Comparison of ENCODE assay signal across 1 cellular context in the genomic region with DNA sequence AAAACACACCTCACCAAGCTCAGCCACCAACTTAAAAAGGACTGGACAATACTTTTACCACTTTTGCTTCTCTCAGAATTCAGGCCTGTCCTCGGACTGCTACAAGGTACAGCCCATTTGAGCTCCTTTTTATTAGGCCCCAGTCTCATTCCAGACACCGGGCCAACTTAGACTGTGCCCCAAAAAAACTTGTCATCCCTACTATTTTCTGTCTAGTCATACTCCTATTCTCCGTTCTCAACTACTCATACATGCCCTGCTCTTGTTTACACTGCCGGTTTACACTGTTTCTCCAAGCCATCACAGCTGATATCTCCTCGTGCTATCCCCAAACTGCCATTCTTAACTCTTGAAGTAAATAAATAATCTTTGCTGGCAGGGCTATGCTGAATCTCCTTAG.
A peak's percentile ranks its signal among the peaks of the same experiment; 100 is the strongest.
TF ChIP-seq lines count a peak whose summit lies in the region.

No MANE protein-coding gene starts in this region.

TF ChIP-seq in K562, 482 proteins besides CTCF, POLR2A, EP300 and RAD21:
- TF ChIP-seq NFE2L1 (tag; IDR thresholded peaks at IDR 0.05; ENCODE audit: borderline replicate concordance, low read depth), result peak; percentile 34; the same call in 1 of the 2 replicates
- peak; percentile 68 for TF ChIP-seq ZNF316 (IDR thresholded peaks at IDR 0.05)
- peak; percentile 39; the same call in 1 of the 2 replicates for TF ChIP-seq C11orf30 (IDR thresholded peaks at IDR 0.05; ENCODE audit: low read depth)
- peak; percentile 76 for TF ChIP-seq MAFG (tag; conservative IDR thresholded peaks at IDR 0.05)
TF ChIP-seq in K562: peak in this region for 4; not testable (repeated sequence) for 478.
